ENCODE assay signal across 22 cellular contexts in genomic region chr20:6173481-6173880, GRCh38. TPM values are rescaled to one million over a fixed set of nuclear protein-coding genes. Genes with fewer than 3 reads are reported as not detected.
"Had no signal": no experiment of that assay in that cellular context is flagged by ENCODE, and none has a peak within 500 bp of the region (broad histone marks: within the 10 kb centered on the region; RNA-seq: fewer than 3 reads in every experiment).

No MANE protein-coding gene starts in this region.

- H3K27ac Mint-ChIP-seq: endodermal cell; naive thymus-derived CD4-positive, alpha-beta T cell; nephron progenitor cell; stimulated activated memory B cell treated with anti-CD40 and anti-IgM and Interleukin-4, amounts not matched to agents 10 μg/mL and 1 μg/mL and 100 μg/mL, for 72 hours; stimulated activated naive CD8-positive, alpha-beta T cell treated with anti-CD3 and anti-CD28 coated beads, Interleukin-15, Interleukin-2, amounts not matched to agents 100 ng/mL and 50 ng/mL, for 24 hours had no signal

- FAIRE-seq: endothelial cell of umbilical vein, frontal cortex, islet of Langerhans had no signal

- H3K4me3 ChIP-seq: colonic mucosa, heart right ventricle, right atrium auricular region, smooth muscle cell, tibial artery, upper lobe of right lung, vagina had no signal

- H3K4me3 Mint-ChIP-seq: endodermal cell; naive thymus-derived CD4-positive, alpha-beta T cell; nephron progenitor cell; stimulated activated memory B cell treated with anti-CD40 and anti-IgM and Interleukin-4, amounts not matched to agents 10 μg/mL and 1 μg/mL and 100 μg/mL, for 72 hours; stimulated activated naive CD8-positive, alpha-beta T cell treated with anti-CD3 and anti-CD28 coated beads, Interleukin-15, Interleukin-2, amounts not matched to agents 100 ng/mL and 50 ng/mL, for 24 hours had no signal

- H3K27ac ChIP-seq: colonic mucosa, heart right ventricle, right atrium auricular region, tibial artery, upper lobe of right lung, vagina had no signal

- ATAC-seq: heart right ventricle; naive thymus-derived CD4-positive, alpha-beta T cell; stimulated activated memory B cell treated with anti-CD40 and anti-IgM and Interleukin-4, amounts not matched to agents 10 μg/mL and 1 μg/mL and 100 μg/mL, for 72 hours; upper lobe of right lung had no signal

- H3K9me3 ChIP-seq: colonic mucosa, tibial artery, upper lobe of right lung, vagina had no signal

- H3K4me2 ChIP-seq: smooth muscle cell had no signal

- H3K36me3 ChIP-seq: colonic mucosa, heart right ventricle, right atrium auricular region, tibial artery, upper lobe of right lung, vagina had no signal

- H3K27me3 ChIP-seq: colonic mucosa, right atrium auricular region, upper lobe of right lung, vagina had no signal

- H3K4me1 Mint-ChIP-seq: endodermal cell; naive thymus-derived CD4-positive, alpha-beta T cell; stimulated activated memory B cell treated with anti-CD40 and anti-IgM and Interleukin-4, amounts not matched to agents 10 μg/mL and 1 μg/mL and 100 μg/mL, for 72 hours had no signal

- DNase-seq: colonic mucosa; effector CD4-positive, alpha-beta T cell; endodermal cell; erythroblast; heart right ventricle; hypothalamus; kidney glomerular epithelial cell; mesendoderm; naive thymus-derived CD4-positive, alpha-beta T cell; nephron progenitor cell; stimulated activated CD4-positive, alpha-beta T cell treated with anti-CD3 and anti-CD28 coated beads, Interleukin-4, amount 100 ng/mL, for 1 hour; stimulated activated CD8-positive, alpha-beta memory T cell treated with anti-CD3 and anti-CD28 coated beads, Interleukin-4, amount 100 ng/mL, for 48 hours; tibial artery; upper lobe of right lung had no signal

- H3K36me3 Mint-ChIP-seq: naive thymus-derived CD4-positive, alpha-beta T cell; stimulated activated memory B cell treated with anti-CD40 and anti-IgM and Interleukin-4, amounts not matched to agents 10 μg/mL and 1 μg/mL and 100 μg/mL, for 72 hours had no signal

- H3K4me1 ChIP-seq: colonic mucosa, heart right ventricle, right atrium auricular region, tibial artery, upper lobe of right lung, vagina had no signal

- H3K27me3 Mint-ChIP-seq: stimulated activated memory B cell treated with anti-CD40 and anti-IgM and Interleukin-4, amounts not matched to agents 10 μg/mL and 1 μg/mL and 100 μg/mL, for 72 hours had no signal

RNA-seq across cellular contexts. Expression of gene FERMT1, which starts 50.7 kb away (rescaled TPM):
- polyA plus RNA-seq: naive thymus-derived CD4-positive, alpha-beta T cell had no signal
